ENCODE assay signal across 8 cellular contexts in the genomic region with DNA sequence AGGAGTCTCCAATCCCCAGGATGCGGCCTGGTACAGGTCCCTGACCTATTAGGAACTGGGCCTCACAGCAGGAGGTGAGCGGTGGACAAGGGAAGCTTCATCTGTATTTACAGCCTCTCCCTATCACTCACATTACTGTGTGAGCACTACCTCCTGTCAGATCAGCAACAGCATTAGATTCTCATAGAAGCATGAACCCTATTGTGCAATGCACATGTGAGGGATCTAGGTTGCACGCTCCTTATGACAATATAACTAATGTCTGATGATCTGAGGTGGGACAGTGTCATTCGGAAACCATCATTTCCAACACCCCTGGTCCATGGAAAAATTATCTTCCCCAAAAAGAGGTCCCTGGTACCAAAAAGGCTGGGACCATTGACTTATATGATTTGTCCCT.
"Had no signal": no experiment of that assay in that cellular context is flagged by ENCODE, and none has a peak within 500 bp of the region (broad histone marks: within the 10 kb centered on the region; RNA-seq: fewer than 3 reads in every experiment).

No MANE protein-coding gene starts in this region.

- H3K27ac ChIP-seq: GM23248 had no signal

- ATAC-seq: K562 had no signal

- H3K27ac Mint-ChIP-seq: H9 had no signal

- FAIRE-seq: H1, H54, HTR-8/SVneo, K562 had no signal

- H3K4me1 Mint-ChIP-seq: H9 had no signal

- H3K4me3 ChIP-seq: GM23248, K562 had no signal

- H3K9me3 Mint-ChIP-seq: H9 had no signal

- H3K9ac ChIP-seq: GM23248 had no signal

- H2AFZ ChIP-seq: GM23248 had no signal

- DNase-seq: GM23248, H9, HCEC 1CT, KG1 had no signal

- H3K4me3 Mint-ChIP-seq: H9 had no signal
